ENCODE assay signal across 32 cellular contexts in genomic region chr20:49459684-49460083, GRCh38. TPM values are rescaled to one million over a fixed set of nuclear protein-coding genes. Genes with fewer than 3 reads are reported as not detected.
"Had no signal": no experiment of that assay in that cellular context is flagged by ENCODE, and none has a peak within 500 bp of the region (broad histone marks: within the 10 kb centered on the region; RNA-seq: fewer than 3 reads in every experiment).

No MANE protein-coding gene starts in this region.

- DNase-seq: colonic mucosa; cortex of kidney; dermis blood vessel endothelial cell; effector CD4-positive, alpha-beta T cell; effector CD8-positive, alpha-beta T cell; effector memory CD4-positive, alpha-beta T cell; effector memory CD8-positive, alpha-beta T cell; endodermal cell; erythroblast; esophagus squamous epithelium; foreskin fibroblast; foreskin keratinocyte; foreskin melanocyte; gastrocnemius medialis; glutamatergic neuron; heart left ventricle; heart right ventricle had no signal

- H3K4me1 ChIP-seq: colonic mucosa, esophagus squamous epithelium, foreskin keratinocyte, heart left ventricle had no signal

- H3K36me3 ChIP-seq: colonic mucosa, esophagus squamous epithelium, gastrocnemius medialis, gastroesophageal sphincter, heart left ventricle, heart right ventricle had no signal

- H3K4me3 Mint-ChIP-seq: dendritic cell treated with granulocyte-macrophage colony-stimulating factor and Interleukin-4, amounts not matched to agents 40 ng/mL and 50 ng/mL, for 4 days; effector memory CD8-positive, alpha-beta T cell; endodermal cell had no signal

- H3K27me3 ChIP-seq: colonic mucosa, dorsolateral prefrontal cortex, esophagus muscularis mucosa, gastrocnemius medialis, gastroesophageal sphincter, heart left ventricle had no signal

- H3K4me3 ChIP-seq: colonic mucosa, coronary artery, esophagus muscularis mucosa, esophagus squamous epithelium, gastrocnemius medialis, gastroesophageal sphincter, heart left ventricle, heart right ventricle had no signal

- H3K9me3 Mint-ChIP-seq: dendritic cell treated with granulocyte-macrophage colony-stimulating factor and Interleukin-4, amounts not matched to agents 40 ng/mL and 50 ng/mL, for 4 days; effector memory CD8-positive, alpha-beta T cell; endodermal cell had no signal

- ATAC-seq: effector memory CD8-positive, alpha-beta T cell; esophagus mucosa; foreskin keratinocyte; gastrocnemius medialis; gastroesophageal sphincter; heart left ventricle; heart right ventricle had no signal

- H3K27ac Mint-ChIP-seq: dendritic cell treated with granulocyte-macrophage colony-stimulating factor and Interleukin-4, amounts not matched to agents 40 ng/mL and 50 ng/mL, for 4 days; effector memory CD8-positive, alpha-beta T cell; endodermal cell had no signal

- FAIRE-seq: colon, endometrium, endothelial cell of umbilical vein, frontal cortex had no signal

- H3K27ac ChIP-seq: colonic mucosa, coronary artery, epithelial cell of prostate, esophagus squamous epithelium, foreskin keratinocyte, gastrocnemius medialis, heart right ventricle had no signal

- H3K9me3 ChIP-seq: colonic mucosa, esophagus muscularis mucosa, esophagus squamous epithelium, gastrocnemius medialis, gastroesophageal sphincter, heart left ventricle, heart right ventricle had no signal

RNA-seq across cellular contexts. Expression of gene KCNB1, which starts 22.8 kb away (rescaled TPM):
- total RNA-seq: dermis blood vessel endothelial cell, dermis microvascular lymphatic vessel endothelial cell, endothelial cell of umbilical vein, epithelial cell of proximal tubule, fibroblast of villous mesenchyme, foreskin keratinocyte, glomerular endothelial cell had no signal
- polyA plus RNA-seq: endothelial cell of umbilical vein, foreskin keratinocyte had no signal
